Comparison of ENCODE assay signal across 24 cellular contexts in genomic region chr10:86319626-86320025, GRCh38. TPM values are rescaled to one million over a fixed set of nuclear protein-coding genes. Genes with fewer than 3 reads are reported as not detected.
"Had no signal": no experiment of that assay in that cellular context is flagged by ENCODE, and none has a peak within 500 bp of the region (broad histone marks: within the 10 kb centered on the region; RNA-seq: fewer than 3 reads in every experiment).

No MANE protein-coding gene starts in this region.

- H3K4me3 Mint-ChIP-seq: activated CD4-positive, alpha-beta T cell treated with anti-CD3 and anti-CD28 coated beads, Interleukin-2, amount 10 ng/mL, durations not matched to agents 7 days and 5 days; activated CD8-positive, alpha-beta memory T cell treated with anti-CD3 and anti-CD28 coated beads, Interleukin-2, amount 10 ng/mL, durations not matched to agents 7 days and 5 days; activated CD8-positive, alpha-beta T cell treated with anti-CD3 and anti-CD28 coated beads for 36 hours; brain; effector memory CD8-positive, alpha-beta T cell; memory B cell; nephron progenitor cell; type B pancreatic cell had no signal

- H3K36me3 Mint-ChIP-seq: activated CD8-positive, alpha-beta memory T cell treated with anti-CD3 and anti-CD28 coated beads, Interleukin-2, amount 10 ng/mL, durations not matched to agents 7 days and 5 days; activated naive CD4-positive, alpha-beta T cell treated with anti-CD3 and anti-CD28 coated beads, Interleukin-2, amount 50 U/mL, for 72 hours; brain; memory B cell; type B pancreatic cell had no signal

- H3K4me1 Mint-ChIP-seq: activated CD4-positive, alpha-beta T cell treated with anti-CD3 and anti-CD28 coated beads, Interleukin-2, amount 10 ng/mL, durations not matched to agents 7 days and 5 days; activated CD8-positive, alpha-beta memory T cell treated with anti-CD3 and anti-CD28 coated beads, Interleukin-2, amount 10 ng/mL, durations not matched to agents 7 days and 5 days; memory B cell; nephron progenitor cell had no signal

- H3K4me3 ChIP-seq: esophagus muscularis mucosa, thoracic aorta had no signal

- H3K27ac ChIP-seq: esophagus muscularis mucosa, thoracic aorta, VCaP had no signal

- H3K9me3 ChIP-seq: esophagus muscularis mucosa, thoracic aorta had no signal

- DNase-seq: activated CD4-positive, alpha-beta T cell treated with anti-CD3 and anti-CD28 coated beads, Interleukin-2, amount 10 ng/mL, durations not matched to agents 7 days and 5 days; activated CD4-positive, CD25-positive, alpha-beta regulatory T cell treated with anti-CD3 and anti-CD28 coated beads, Interleukin-2, amount 50 U/mL, for 72 hours; activated CD8-positive, alpha-beta memory T cell treated with anti-CD3 and anti-CD28 coated beads, Interleukin-2, amount 10 ng/mL, durations not matched to agents 7 days and 5 days; activated CD8-positive, alpha-beta T cell treated with anti-CD3 and anti-CD28 coated beads for 36 hours; activated gamma-delta T cell treated with Interleukin-2 at 50 U/mL for 16 hours; activated T-cell treated with anti-CD3 and anti-CD28 coated beads for 4 hours; aorta; effector memory CD8-positive, alpha-beta T cell; hypothalamus; left cardiac atrium; nephron progenitor cell; occipital lobe; stimulated activated CD4-positive, alpha-beta T cell treated with anti-CD3 and anti-CD28 coated beads, Interleukin-4, amount 100 ng/mL, for 1 hour; stimulated activated naive CD4-positive, alpha-beta T cell had no signal

- H3K27me3 Mint-ChIP-seq: brain had no signal

- H3K9me3 Mint-ChIP-seq: activated CD4-positive, alpha-beta T cell treated with anti-CD3 and anti-CD28 coated beads, Interleukin-2, amount 10 ng/mL, durations not matched to agents 7 days and 5 days; activated CD8-positive, alpha-beta T cell treated with anti-CD3 and anti-CD28 coated beads for 36 hours; activated naive CD4-positive, alpha-beta T cell treated with anti-CD3 and anti-CD28 coated beads, Interleukin-2, amount 50 U/mL, for 72 hours; brain; effector memory CD8-positive, alpha-beta T cell; memory B cell; nephron progenitor cell; type B pancreatic cell had no signal

- ATAC-seq: activated CD8-positive, alpha-beta memory T cell treated with anti-CD3 and anti-CD28 coated beads, Interleukin-2, amount 10 ng/mL, durations not matched to agents 7 days and 5 days; activated CD8-positive, alpha-beta T cell treated with anti-CD3 and anti-CD28 coated beads for 36 hours; activated naive CD4-positive, alpha-beta T cell treated with anti-CD3 and anti-CD28 coated beads, Interleukin-2, amount 50 U/mL, for 72 hours; effector memory CD8-positive, alpha-beta T cell; left cardiac atrium had no signal

- H3K27ac Mint-ChIP-seq: activated CD4-positive, alpha-beta T cell treated with anti-CD3 and anti-CD28 coated beads, Interleukin-2, amount 10 ng/mL, durations not matched to agents 7 days and 5 days; activated CD8-positive, alpha-beta memory T cell treated with anti-CD3 and anti-CD28 coated beads, Interleukin-2, amount 10 ng/mL, durations not matched to agents 7 days and 5 days; activated CD8-positive, alpha-beta T cell treated with anti-CD3 and anti-CD28 coated beads for 36 hours; activated naive CD4-positive, alpha-beta T cell treated with anti-CD3 and anti-CD28 coated beads, Interleukin-2, amount 50 U/mL, for 72 hours; effector memory CD8-positive, alpha-beta T cell; memory B cell; type B pancreatic cell had no signal

- H3K4me1 ChIP-seq: esophagus muscularis mucosa had no signal

- H3K36me3 ChIP-seq: esophagus muscularis mucosa, thoracic aorta had no signal

RNA-seq across cellular contexts. Expression of gene GRID1, which starts 47.0 kb away (rescaled TPM):
- total RNA-seq: activated CD4-positive, alpha-beta T cell treated with anti-CD3 and anti-CD28 coated beads, Interleukin-2, amount 10 ng/mL, durations not matched to agents 7 days and 5 days; activated CD8-positive, alpha-beta memory T cell treated with anti-CD3 and anti-CD28 coated beads, Interleukin-2, amount 10 ng/mL, durations not matched to agents 7 days and 5 days; activated CD8-positive, alpha-beta T cell treated with anti-CD3 and anti-CD28 coated beads for 36 hours; activated naive CD4-positive, alpha-beta T cell treated with anti-CD3 and anti-CD28 coated beads, Interleukin-2, amount 50 U/mL, for 72 hours; mononuclear cell; myocyte; T-helper 2 cell treated with Interferon-gamma antibody and Interleukin-4, amounts not matched to agents 100 ng/mL and 5 ng/mL, for 36 hours had no signal
- polyA plus RNA-seq: aorta had no signal
